In the genomic region with DNA sequence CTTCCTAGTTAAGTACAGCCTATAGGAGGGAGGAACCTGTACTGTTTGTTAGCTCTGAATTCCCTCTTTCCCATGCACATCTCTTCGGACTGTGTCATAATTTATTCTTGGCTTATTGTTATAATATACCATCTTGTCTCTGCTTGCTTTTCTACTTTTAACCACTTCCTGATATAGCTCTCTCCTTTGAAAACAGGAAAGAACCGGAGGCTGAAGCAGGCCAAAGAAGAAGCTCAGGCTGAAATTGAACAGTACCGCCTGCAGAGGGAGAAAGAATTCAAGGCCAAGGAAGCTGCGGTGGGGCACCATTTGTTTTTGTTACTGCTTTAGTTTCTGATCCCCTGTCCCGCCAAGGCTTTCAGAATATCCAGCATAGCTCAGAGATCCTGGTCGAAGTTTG, we compare ENCODE assay signal across 9 cellular contexts. TPM values are rescaled to one million over a fixed set of nuclear protein-coding genes. Genes with fewer than 3 reads are reported as not detected.
DNase-seq lines count a peak whose midpoint lies in the region; ATAC-seq, FAIRE-seq and TF ChIP-seq lines count a peak whose summit lies in the region.
"Had no signal": no experiment of that assay in that cellular context is flagged by ENCODE, and none has a peak within 500 bp of the region (broad histone marks: within the 10 kb centered on the region; RNA-seq: fewer than 3 reads in every experiment).

No MANE protein-coding gene starts in this region.

- peak overlapping the region; percentile 91 for H3K27ac Mint-ChIP-seq in activated CD4-positive, alpha-beta T cell treated with anti-CD3 and anti-CD28 coated beads, Interleukin-2, amount 10 ng/mL, durations not matched to agents 7 days and 5 days

- H3K14ac ChIP-seq in H1 (ENCODE audit: insufficient read length), result no peak overlapping the region

- no peak for ATAC-seq in SK-N-SH treated with all-trans-retinoic acid at 6 μM for 48 hours

- TF ChIP-seq EP300 in SK-N-SH (IDR thresholded peaks at IDR 0.05; ENCODE audit: borderline replicate concordance in 1 of 2, low read depth in 1 of 2, low read length in 1 of 2) (no peak), H1 (IDR thresholded peaks at IDR 0.05; ENCODE audit: borderline replicate concordance in 1 of 2, low read depth in 2 of 2, low read length in 2 of 2) (no peak)

- H3K79me2 ChIP-seq in SK-N-SH (ENCODE audit: insufficient read depth), result peaks cover 88% of the 10 kb centered on the region
- peaks cover 37 to 77% of the 10 kb centered on the region in 2 experiments for H3K79me2 ChIP-seq in H1 (ENCODE audit: control insufficient read depth in 1 of 2, insufficient read depth in 2 of 2, low read length in 2 of 2)

- H2BK120ac ChIP-seq in H1 (replicated peaks; ENCODE audit: low read depth, low read length), result no peak overlapping the region

- TF ChIP-seq RAD21 in SK-N-SH (IDR thresholded peaks at IDR 0.05; ENCODE audit: low read length) (no peak), H1 (IDR thresholded peaks at IDR 0.05 in 1 of 2, conservative IDR thresholded peaks at IDR 0.05 in 1 of 2; ENCODE audit: low read depth in 2 of 2, low read length in 2 of 2) (peak; percentile 12 to 29; a peak in 1 of 4 replicates)

- H3K4me2 ChIP-seq in SK-N-SH (no peak overlapping the region), H1 (ENCODE audit: insufficient read depth in 1 of 2, low read depth in 2 of 2, low read length in 2 of 2) (no peak overlapping the region)

- H2AFZ ChIP-seq in SK-N-SH (ENCODE audit: low read depth) (no peak overlapping the region), H1 (ENCODE audit: low read length) (no peak overlapping the region)

- no peak for TF ChIP-seq POLR2A in H1 (IDR thresholded peaks at IDR 0.05; ENCODE audit: control extremely low read depth in 1 of 2, low read depth in 2 of 2, low read length in 2 of 2)
- no peak for TF ChIP-seq POLR2A in prostate gland (IDR thresholded peaks at IDR 0.05)

- H2BK15ac ChIP-seq in H1 (ENCODE audit: low read length), result no peak overlapping the region

- TF ChIP-seq CTCF in SK-N-SH (IDR thresholded peaks at IDR 0.05), result peak; percentile 28
- TF ChIP-seq CTCF in H1 (IDR thresholded peaks at IDR 0.05; ENCODE audit: control extremely low read depth in 1 of 3, insufficient read depth in 1 of 3, low read depth in 1 of 3, low read length in 3 of 3), result peak in 2 of 3 experiments; percentile 10 to 19; a peak in 2 of 4 replicates
- peak in 3 of 4 experiments; percentile 26 to 58 (median 41) for TF ChIP-seq CTCF in prostate gland (IDR thresholded peaks at IDR 0.05)
- no peak for TF ChIP-seq CTCF in WERI-Rb-1 (IDR thresholded peaks at IDR 0.05; ENCODE audit: low read depth, low read length)

- intact Hi-C loops in prostate gland (cut with DNase I), result no loop called here

- H3K79me1 ChIP-seq in H1 (ENCODE audit: low read depth, low read length), result peaks cover 5% of the 10 kb centered on the region

- H2BK20ac ChIP-seq in H1 (ENCODE audit: low read length), result no peak overlapping the region

- H3K4me3 ChIP-seq in SK-N-SH (ENCODE audit: low read depth in 2 of 2, low read length in 1 of 2) (no peak overlapping the region; a peak in 1 of 4 replicates), H1 (ENCODE audit: extremely low read depth in 1 of 4, insufficient read depth in 2 of 4, low read depth in 3 of 4, low read length in 4 of 4) (no peak overlapping the region), prostate gland (no peak overlapping the region), WERI-Rb-1 (ENCODE audit: low read depth, low read length) (no peak overlapping the region)

- POLR2A ChIA-PET in SK-N-SH (lab: Yijun Ruan, JAX), result interaction anchor here (0.7 kb wide), 1 partner anchor 8 kb away, joined by 3 read pairs; no protein-coding TSS in a partner anchor
- POLR2A ChIA-PET in activated CD4-positive, alpha-beta T cell treated with anti-CD3 and anti-CD28 coated beads, Interleukin-2, amount 10 ng/mL, durations not matched to agents 7 days and 5 days (lab: Charles Lee), result interaction anchor here (0.6 to 1.8 kb wide), 3 partner anchors 61 to 332 kb away, joined by 3 to 5 read pairs (median 4); no protein-coding TSS in a partner anchor
- POLR2A ChIA-PET in H1 (lab: Charles Lee; ENCODE audit: partially characterized antibody), result interaction anchor here (0.8 to 17.6 kb wide), 7 partner anchors 8 to 61 kb away, joined by 3 to 218 read pairs (median 5); partner anchors contain the start of gene TMEM268

- H3F3A ChIP-seq in SK-N-SH (replicated peaks; ENCODE audit: insufficient read depth), result peaks cover 9% of the 10 kb centered on the region

- H3K23me2 ChIP-seq in H1 (ENCODE audit: low read depth, low read length), result peaks cover 9% of the 10 kb centered on the region

- H3K9me2 ChIP-seq in SK-N-SH, result no peaks in the 10 kb centered on the region

- no peak overlapping the region for H4K91ac ChIP-seq in H1 (replicated peaks; ENCODE audit: insufficient read length, low read length)

- H3K56ac ChIP-seq in H1 (replicated peaks; ENCODE audit: insufficient read length, low read depth, low read length), result no peak overlapping the region

- H3K18ac ChIP-seq in H1 (ENCODE audit: extremely low read depth, low read length), result no peak overlapping the region

- H3K36me3 ChIP-seq in SK-N-SH (replicated peaks in 1 of 2; ENCODE audit: control insufficient read depth in 1 of 2, insufficient read depth in 2 of 2, low read length in 1 of 2), result peaks cover 23 to 43% of the 10 kb centered on the region in 2 experiments
- peaks cover 6 to 40% (median 27%) of the 10 kb centered on the region in 4 experiments for H3K36me3 ChIP-seq in H1 (ENCODE audit: control insufficient read depth in 2 of 4, insufficient read depth in 4 of 4, low read length in 3 of 4)
- H3K36me3 ChIP-seq in prostate gland, result no peaks in the 10 kb centered on the region
- H3K36me3 ChIP-seq in WERI-Rb-1, result peaks cover 74% of the 10 kb centered on the region

- no peaks in the 10 kb centered on the region for H3K9me3 Mint-ChIP-seq in activated CD4-positive, alpha-beta T cell treated with anti-CD3 and anti-CD28 coated beads, Interleukin-2, amount 10 ng/mL, durations not matched to agents 7 days and 5 days

- H3K27ac ChIP-seq in SK-N-SH (ENCODE audit: low read depth in 2 of 2, low read length in 1 of 2), result peak overlapping the region in 1 of 2 experiments; percentile 31; a peak in 1 of 4 replicates
- no peak overlapping the region for H3K27ac ChIP-seq in H1 (ENCODE audit: low read depth, low read length)
- H3K27ac ChIP-seq in prostate gland, result peak overlapping the region; percentile 40 to 46
- no peak overlapping the region for H3K27ac ChIP-seq in WERI-Rb-1
- H3K27ac ChIP-seq: 22Rv1 had no signal

- H3K4ac ChIP-seq in H1 (replicated peaks; ENCODE audit: insufficient read length, low read depth, low read length), result no peak overlapping the region

- no peak for DNase-seq in SK-N-SH
- DNase-seq in activated CD4-positive, alpha-beta T cell treated with anti-CD3 and anti-CD28 coated beads, Interleukin-2, amount 10 ng/mL, durations not matched to agents 7 days and 5 days, result peak; percentile 83
- DNase-seq in H1 (ENCODE audit: low read depth in 1 of 2, low spot score in 2 of 2), result no peak
- DNase-seq in prostate gland (ENCODE audit: low spot score), result peak; percentile 46
- no peak for DNase-seq in WERI-Rb-1
- no peak for DNase-seq in NCI-H2029 treated with DMSO at 0.1 percent for 48 hours (lab: John Stamatoyannopoulos, UW)
- DNase-seq in DMS79 treated with DMSO at 0.1 percent for 48 hours (lab: John Stamatoyannopoulos, UW), result no peak

- no peak overlapping the region for H2AK5ac ChIP-seq in H1 (ENCODE audit: low read depth, low read length)

- H3K9ac ChIP-seq in SK-N-SH (no peak overlapping the region; the same call in 1 of the 2 replicates), H1 (replicated peaks in 1 of 4; ENCODE audit: extremely low read depth in 1 of 4, low read depth in 3 of 4, low read length in 3 of 4) (no peak overlapping the region)

- no peak overlapping the region for H2BK5ac ChIP-seq in H1 (ENCODE audit: low read depth, low read length)

- H3K4me1 ChIP-seq in SK-N-SH (ENCODE audit: control insufficient read depth in 1 of 2, insufficient read depth in 2 of 2, low read depth in 1 of 2, low read length in 1 of 2) (peaks cover 6 to 12% of the 10 kb centered on the region in 2 experiments; a peak in 2 of 4 replicates), H1 (replicated peaks in 1 of 4; ENCODE audit: control insufficient read depth in 3 of 4, insufficient read depth in 4 of 4, low read length in 3 of 4) (peaks cover 0 to 10% (median 2%) of the 10 kb centered on the region in 4 experiments; a peak in 4 of 7 replicates), prostate gland (replicated peaks) (peaks cover 5% of the 10 kb centered on the region)

- H2BK12ac ChIP-seq in H1 (ENCODE audit: low read depth, low read length), result no peak overlapping the region

- H3K9me3 ChIP-seq in SK-N-SH, result no peaks in the 10 kb centered on the region
- H3K9me3 ChIP-seq in H1 (ENCODE audit: insufficient read depth in 2 of 2, low read depth in 1 of 2, low read length in 1 of 2), result no peaks in the 10 kb centered on the region
- no peaks in the 10 kb centered on the region for H3K9me3 ChIP-seq in prostate gland
- no peaks in the 10 kb centered on the region for H3K9me3 ChIP-seq in WERI-Rb-1 (ENCODE audit: severe bottlenecking)

- peaks cover 72% of the 10 kb centered on the region for H3K36me3 Mint-ChIP-seq in activated CD4-positive, alpha-beta T cell treated with anti-CD3 and anti-CD28 coated beads, Interleukin-2, amount 10 ng/mL, durations not matched to agents 7 days and 5 days (ENCODE audit: low read depth)

- H3K27me3 Mint-ChIP-seq in activated CD4-positive, alpha-beta T cell treated with anti-CD3 and anti-CD28 coated beads, Interleukin-2, amount 10 ng/mL, durations not matched to agents 7 days and 5 days, result no peaks in the 10 kb centered on the region

- H4K5ac ChIP-seq in H1 (ENCODE audit: insufficient read length, low read depth, low read length), result no peak overlapping the region

- peak overlapping the region; percentile 62 for H3K4me3 Mint-ChIP-seq in activated CD4-positive, alpha-beta T cell treated with anti-CD3 and anti-CD28 coated beads, Interleukin-2, amount 10 ng/mL, durations not matched to agents 7 days and 5 days

- FAIRE-seq in H1 (lab: Jason Lieb, UNC), result no peak

- no peak overlapping the region for H4K8ac ChIP-seq in H1 (ENCODE audit: extremely low read depth, insufficient read depth, low read length)

- no peak overlapping the region for H3K23ac ChIP-seq in H1 (ENCODE audit: insufficient read length)

- H4K20me1 ChIP-seq in SK-N-SH (ENCODE audit: insufficient read depth) (peaks cover 56% of the 10 kb centered on the region), H1 (replicated peaks in 1 of 2; ENCODE audit: control insufficient read depth in 1 of 2, insufficient read depth in 2 of 2, low read length in 2 of 2) (peaks cover 22 to 24% of the 10 kb centered on the region in 2 experiments)

- H3K27me3 ChIP-seq in SK-N-SH (ENCODE audit: insufficient read depth), result no peaks in the 10 kb centered on the region
- no peaks in the 10 kb centered on the region for H3K27me3 ChIP-seq in H1 (replicated peaks in 1 of 4; ENCODE audit: control insufficient read depth in 3 of 4, extremely low read depth in 1 of 4, insufficient read depth in 3 of 4, low read length in 3 of 4)
- no peaks in the 10 kb centered on the region for H3K27me3 ChIP-seq in prostate gland (replicated peaks; ENCODE audit: insufficient read depth)
- H3K27me3 ChIP-seq in WERI-Rb-1 (ENCODE audit: insufficient read depth, low read depth, severe bottlenecking), result no peaks in the 10 kb centered on the region

- peaks cover 64% of the 10 kb centered on the region for H3K4me1 Mint-ChIP-seq in activated CD4-positive, alpha-beta T cell treated with anti-CD3 and anti-CD28 coated beads, Interleukin-2, amount 10 ng/mL, durations not matched to agents 7 days and 5 days

- 93% methylated on average over 6 of the region's 6 CpGs for WGBS in SK-N-SH (ENCODE audit: low lambda C conversion rate)
- 87% methylated on average over 6 of the region's 6 CpGs; no CpG with 5 or more reads in 1 of the 2 experiments for WGBS in H1 (ENCODE audit: extremely low coverage in 1 of 2, insufficient coverage in 1 of 2, insufficient read length in 1 of 2, insufficient replicate concordance in 2 of 2, low coverage in 1 of 2, low lambda C conversion rate in 2 of 2, missing lambda C conversion rate in 1 of 2), 2 experiments
- WGBS in prostate gland, result 24% methylated on average over 6 of the region's 6 CpGs

- CTCF ChIA-PET in SK-N-SH (lab: Yijun Ruan, JAX), result no interaction called here
- CTCF ChIA-PET in activated CD4-positive, alpha-beta T cell treated with anti-CD3 and anti-CD28 coated beads, Interleukin-2, amount 10 ng/mL, durations not matched to agents 7 days and 5 days (lab: Charles Lee), result interaction anchor here (0.8 to 3.2 kb wide), 22 partner anchors 9 to 211 kb away, joined by 3 to 23 read pairs (median 4); partner anchors contain the start of genes AKNA and TMEM268
- CTCF ChIA-PET in H1 (lab: Charles Lee; ENCODE audit: partially characterized antibody), result interaction anchor here (0.6 to 3.8 kb wide), 26 partner anchors 8 to 192 kb away, joined by 3 to 33 read pairs (median 4); partner anchors contain the start of gene WHRN

RNA-seq across cellular contexts. Expression of gene ATP6V1G1, which starts 4.8 kb away (rescaled TPM):
- 119 and 143 TPM in 2 replicates for polyA plus RNA-seq in SK-N-SH (2012; rRNA removed)
- polyA plus RNA-seq in SK-N-SH (2012; cell fraction: cytosol; rRNA removed), result 157 and 182 TPM in 2 replicates
- 47.6 and 61.5 TPM in 2 replicates for polyA plus RNA-seq in SK-N-SH (2012; cell fraction: nucleus; rRNA removed)
- 10 to 100 TPM; 89.0 to 94.8 TPM for total RNA-seq in activated CD4-positive, alpha-beta T cell treated with anti-CD3 and anti-CD28 coated beads, Interleukin-2, amount 10 ng/mL, durations not matched to agents 7 days and 5 days
- 112 and 114 TPM in 2 replicates for total RNA-seq in H1 (2021; fragmentation: NEBNext Ultra II Directional; extraction: Animal tissue kit (Norgen Biotek cat#: 25700))
- 76.5 and 124 TPM in 2 replicates for polyA plus RNA-seq in H1 (2011; rRNA removed)
- polyA plus RNA-seq in H1 (2011; cell fraction: cytosol; rRNA removed), result 161 TPM
- 39.4 TPM for polyA plus RNA-seq in H1 (2011; cell fraction: nucleus; rRNA removed)
- 105 to 131 TPM (median 109 TPM) in 4 replicates for polyA plus RNA-seq in H1 (2012, experiment 1 of 2)
- 41.0 TPM for polyA plus RNA-seq in H1 (2012, experiment 2 of 2)
- 191 TPM for polyA plus RNA-seq in H1 (2013, experiment 1 of 2)
- polyA plus RNA-seq in H1 (2013, experiment 2 of 2), result 191 TPM
- polyA minus RNA-seq in H1 (2011; rRNA and poly(A)+ RNA removed), result 32.3 and 41.7 TPM in 2 replicates
- 53.4 TPM for polyA minus RNA-seq in H1 (2011; cell fraction: cytosol; rRNA and poly(A)+ RNA removed)
- 37.1 TPM for polyA minus RNA-seq in H1 (2011; cell fraction: nucleus; rRNA and poly(A)+ RNA removed)
- 100 to 1,000 TPM; 262 to 348 TPM for total RNA-seq in prostate gland

RNA-seq across cellular contexts. Expression of gene TMEM268, which starts 18.7 kb away (rescaled TPM):
- polyA plus RNA-seq in SK-N-SH (2012; rRNA removed) (5.8 and 7.4 TPM in 2 replicates), H1 (2011; rRNA removed) (8.3 and 11.4 TPM in 2 replicates)
- 6.0 and 6.3 TPM in 2 replicates for polyA plus RNA-seq in SK-N-SH (2012; cell fraction: cytosol; rRNA removed)
- polyA plus RNA-seq in SK-N-SH (2012; cell fraction: nucleus; rRNA removed), result 6.4 and 8.3 TPM in 2 replicates
- 10 to 100 TPM; 26.4 to 31.5 TPM for total RNA-seq in activated CD4-positive, alpha-beta T cell treated with anti-CD3 and anti-CD28 coated beads, Interleukin-2, amount 10 ng/mL, durations not matched to agents 7 days and 5 days
- 7.7 and 9.8 TPM in 2 replicates for total RNA-seq in H1 (2021; fragmentation: NEBNext Ultra II Directional; extraction: Animal tissue kit (Norgen Biotek cat#: 25700))
- 8.9 TPM for polyA plus RNA-seq in H1 (2011; cell fraction: cytosol; rRNA removed)
- polyA plus RNA-seq in H1 (2011; cell fraction: nucleus; rRNA removed), result 7.9 TPM
- 5.3 to 7.2 TPM (median 6.1 TPM) in 4 replicates for polyA plus RNA-seq in H1 (2012, experiment 1 of 2)
- 2.7 TPM for polyA plus RNA-seq in H1 (2012, experiment 2 of 2)
- polyA plus RNA-seq in H1 (2013, experiment 1 of 2), result 7.9 TPM
- polyA plus RNA-seq in H1 (2013, experiment 2 of 2), result 8.6 TPM
- polyA minus RNA-seq in H1 (2011; rRNA and poly(A)+ RNA removed), result 17.4 and 17.5 TPM in 2 replicates
- polyA minus RNA-seq in H1 (2011; cell fraction: cytosol; rRNA and poly(A)+ RNA removed), result 6.2 TPM
- 9.9 TPM for polyA minus RNA-seq in H1 (2011; cell fraction: nucleus; rRNA and poly(A)+ RNA removed)
- total RNA-seq in prostate gland, result 10 to 100 TPM; 33.0 to 38.3 TPM

Comparison
In these comparisons a context has a peak if more than half of its experiments do, and no peak if none do; other contexts are left out.
1. DNase-seq: peak in activated CD4-positive, alpha-beta T cell treated with anti-CD3 and anti-CD28 coated beads, Interleukin-2, amount 10 ng/mL, durations not matched to agents 7 days and 5 days (single experiment) and prostate gland (single experiment); none in SK-N-SH (single experiment), H1 (0 of 2), WERI-Rb-1 (single experiment), NCI-H2029 treated with DMSO at 0.1 percent for 48 hours (single experiment) and DMS79 treated with DMSO at 0.1 percent for 48 hours (single experiment).
2. H3K27ac ChIP-seq: peak in prostate gland (2 of 2); none in H1 (single experiment) and WERI-Rb-1 (single experiment).
3. Of the 17 proteins assayed by ChIP-seq in both H1 and SK-N-SH: peak only in H1: RAD21; only in SK-N-SH: none; in both: CTCF; in neither: 15.